ENCODE assay signal across 8 cellular contexts in the genomic region with DNA sequence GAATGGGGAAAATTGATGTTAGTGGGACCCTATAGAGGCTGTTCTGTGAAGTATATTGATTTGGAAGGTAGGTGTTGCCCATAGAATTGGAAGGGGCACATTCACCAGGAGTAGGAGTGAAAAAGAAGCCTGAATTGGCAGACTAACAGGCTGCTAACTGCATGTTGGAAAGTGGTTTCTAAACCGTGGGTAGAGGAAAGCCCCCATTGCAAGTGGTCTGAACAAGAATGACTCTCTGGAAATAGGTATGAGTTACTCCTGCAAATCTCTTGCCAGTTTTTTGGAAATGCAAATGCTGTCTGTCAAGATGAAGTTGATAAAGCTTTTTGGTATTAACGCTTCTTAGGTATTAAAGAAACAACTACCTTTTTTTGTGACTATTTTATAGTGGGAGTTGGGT. TPM values are rescaled to one million over a fixed set of nuclear protein-coding genes. Genes with fewer than 3 reads are reported as not detected.
A peak's percentile ranks its signal among the peaks of the same experiment; 100 is the strongest.
DNase-seq lines count a peak whose midpoint lies in the region; ATAC-seq, FAIRE-seq and TF ChIP-seq lines count a peak whose summit lies in the region.
"Had no signal": no experiment of that assay in that cellular context is flagged by ENCODE, and none has a peak within 500 bp of the region (broad histone marks: within the 10 kb centered on the region; RNA-seq: fewer than 3 reads in every experiment).

No MANE protein-coding gene starts in this region.

- in situ Hi-C loops in gastrocnemius medialis (cut with MboI; ENCODE audit: low sequenced_read_pairs in 4 of 4) = no loop called here

- no peak for TF ChIP-seq POLR2A in GM12892 (IDR thresholded peaks at IDR 0.05; ENCODE audit: low read depth, low read length)
- TF ChIP-seq POLR2A in gastrocnemius medialis (IDR thresholded peaks at IDR 0.05) = no peak

- H3K79me2 ChIP-seq in KMS-11 (ENCODE audit: insufficient read depth, low read depth) = peaks cover 74% of the 10 kb centered on the region

- TF ChIP-seq CTCF in KMS-11 (conservative IDR thresholded peaks at IDR 0.05; ENCODE audit: low read depth, low read length) (no peak), coronary artery (IDR thresholded peaks at IDR 0.05) (no peak), gastrocnemius medialis (IDR thresholded peaks at IDR 0.05 in 4 of 5, conservative IDR thresholded peaks at IDR 0.05 in 1 of 5) (no peak)

- no peak for ATAC-seq in gastrocnemius medialis
- ATAC-seq in HG03095 (IDR thresholded peaks at IDR 0.05; ENCODE audit: unreplicated experiment) = no peak

- DNase-seq in GM12892 (ENCODE audit: insufficient read length) = no peak
- no peak for DNase-seq in coronary artery (ENCODE audit: low spot score)
- no peak for DNase-seq in gastrocnemius medialis
- DNase-seq in COLO668 (lab: John Stamatoyannopoulos, UW; ENCODE audit: unreplicated experiment) = no peak
- no peak for DNase-seq in LoVo (ENCODE audit: low spot score)

- no peaks in the 10 kb centered on the region for H3K9me3 ChIP-seq in gastrocnemius medialis

- H3K4me3 ChIP-seq in KMS-11 (IDR thresholded peaks at IDR 0.05; ENCODE audit: insufficient read depth, low read depth, low read length) (no peak overlapping the region), coronary artery (peak overlapping the region; percentile 7), gastrocnemius medialis (peak overlapping the region in 1 of 4 donors; percentile 75)

- H2AFZ ChIP-seq in KMS-11 (ENCODE audit: low read depth) = no peak overlapping the region

- H3K4me2 ChIP-seq in KMS-11 = peak overlapping the region; percentile 90

- peaks cover 49% of the 10 kb centered on the region for H3K4me1 ChIP-seq in KMS-11 (ENCODE audit: low read depth, poor library complexity, severe bottlenecking)
- peaks cover 50 to 52% of the 10 kb centered on the region in 2 donors for H3K4me1 ChIP-seq in gastrocnemius medialis

- peak; percentile 81 for FAIRE-seq in GM12892 (lab: Jason Lieb, UNC)
- FAIRE-seq: TTC549 had no signal

- intact Hi-C loops in gastrocnemius medialis (cut with DNase I; ENCODE audit: low total_unique reads) = loop anchor here (10.0 kb wide), 2 partner anchors 374 to 484 kb away; no protein-coding TSS in a partner anchor

- H3K27ac ChIP-seq in KMS-11 = peak overlapping the region; percentile 92; the same call in 1 of the 2 replicates
- peak overlapping the region in 1 of 2 donors; percentile 27 for H3K27ac ChIP-seq in coronary artery
- H3K27ac ChIP-seq in gastrocnemius medialis = peak overlapping the region; percentile 85 to 98 (median 94)

- 0 out of 2 replicates have a peak, but pooled peaks cover under 1% of the 10 kb centered on the region for H3K36me3 ChIP-seq in KMS-11 (ENCODE audit: insufficient read depth)
- H3K36me3 ChIP-seq in gastrocnemius medialis = no peaks in the 10 kb centered on the region

- H3K27me3 ChIP-seq in KMS-11 (ENCODE audit: insufficient read depth, low read depth) (no peaks in the 10 kb centered on the region), gastrocnemius medialis (no peaks in the 10 kb centered on the region)

- peak overlapping the region; percentile 84; the same call in 1 of the 2 replicates for H3K9ac ChIP-seq in KMS-11

- no peaks in the 10 kb centered on the region for H4K20me1 ChIP-seq in KMS-11 (ENCODE audit: insufficient read depth)

RNA-seq across cellular contexts. Expression of gene UBE2E1, which starts 3.5 kb away (rescaled TPM):
- 277 TPM for polyA plus RNA-seq in GM12892 (2012; ENCODE audit: missing spikeins)
- total RNA-seq in gastrocnemius medialis = 100 to 1,000 TPM in 2 of 4 donors, 10 to 100 TPM in 2; 54.8 to 153 (median 109) TPM
